In the genomic region with DNA sequence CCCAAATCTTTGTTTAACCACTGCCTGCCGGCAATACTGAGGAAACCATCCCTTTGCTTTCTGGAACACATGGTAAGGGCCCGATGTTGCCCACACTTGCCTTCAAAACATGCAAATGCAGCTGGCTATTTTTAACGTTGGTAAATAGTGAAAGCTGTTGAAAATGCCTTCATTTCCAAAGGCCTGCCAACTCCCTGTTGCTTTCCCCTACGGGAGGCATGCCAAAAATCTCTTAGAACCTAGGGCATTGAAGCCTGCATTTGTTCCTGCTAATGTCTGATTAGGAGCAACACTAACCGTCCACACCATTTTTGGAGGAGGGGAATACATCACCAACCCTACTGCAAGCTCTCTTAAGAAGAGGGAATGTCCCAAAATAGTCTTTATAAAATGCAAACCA, we compare ENCODE assay signal across 13 cellular contexts.
DNase-seq lines count a peak whose midpoint lies in the region; ATAC-seq lines count a peak whose summit lies in the region.
"Had no signal": no experiment of that assay in that cellular context is flagged by ENCODE, and none has a peak within 500 bp of the region (broad histone marks: within the 10 kb centered on the region; RNA-seq: fewer than 3 reads in every experiment).

No MANE protein-coding gene starts in this region.

- DNase-seq in Right ventricle myocardium inferior (ENCODE audit: missing footprints) (no peak), cardiac septum (ENCODE audit: low spot score) (no peak), astrocyte of the hippocampus (ENCODE audit: low read depth, low spot score) (peak; percentile 48), left lobe of liver (ENCODE audit: low spot score) (peak; percentile 71), ecto neural progenitor cell (ENCODE audit: low spot score) (no peak), cortex of kidney (lab: John Stamatoyannopoulos, UW) (no peak)
- DNase-seq: activated CD4-positive, alpha-beta T cell treated with anti-CD3 and anti-CD28 coated beads, Interleukin-2, amount 50 U/mL, for 48 hours; H7; NCI-H524 treated with DMSO at 0.1 percent for 48 hours; small intestine; T-helper 9 cell had no signal

- peak; percentile 69 for ATAC-seq in Right ventricle myocardium inferior
- peak; percentile 70 for ATAC-seq in left lobe of liver
- no peak for ATAC-seq in HG02973 (IDR thresholded peaks at IDR 0.05; ENCODE audit: unreplicated experiment)
- ATAC-seq in esophagus mucosa, result no peak

- intact Hi-C loops in Right ventricle myocardium inferior (cut with DNase I), result loop anchor here (2.0 kb wide), 1 partner anchor 13 kb away; no protein-coding TSS in a partner anchor
- intact Hi-C loops in cardiac septum (cut with DNase I), result no loop called here

Comparison
In these comparisons a context has a peak if more than half of its experiments do, and no peak if none do; other contexts are left out.
1. ATAC-seq: peak in Right ventricle myocardium inferior (single experiment) and left lobe of liver (single experiment); none in HG02973 (single experiment) and esophagus mucosa (single experiment).
2. DNase-seq: peak in astrocyte of the hippocampus (single experiment) and left lobe of liver (single experiment); none in Right ventricle myocardium inferior (single experiment), cardiac septum (single experiment), ecto neural progenitor cell (single experiment) and cortex of kidney (single experiment).